ENCODE assay signal across 1 cellular context in the genomic region with DNA sequence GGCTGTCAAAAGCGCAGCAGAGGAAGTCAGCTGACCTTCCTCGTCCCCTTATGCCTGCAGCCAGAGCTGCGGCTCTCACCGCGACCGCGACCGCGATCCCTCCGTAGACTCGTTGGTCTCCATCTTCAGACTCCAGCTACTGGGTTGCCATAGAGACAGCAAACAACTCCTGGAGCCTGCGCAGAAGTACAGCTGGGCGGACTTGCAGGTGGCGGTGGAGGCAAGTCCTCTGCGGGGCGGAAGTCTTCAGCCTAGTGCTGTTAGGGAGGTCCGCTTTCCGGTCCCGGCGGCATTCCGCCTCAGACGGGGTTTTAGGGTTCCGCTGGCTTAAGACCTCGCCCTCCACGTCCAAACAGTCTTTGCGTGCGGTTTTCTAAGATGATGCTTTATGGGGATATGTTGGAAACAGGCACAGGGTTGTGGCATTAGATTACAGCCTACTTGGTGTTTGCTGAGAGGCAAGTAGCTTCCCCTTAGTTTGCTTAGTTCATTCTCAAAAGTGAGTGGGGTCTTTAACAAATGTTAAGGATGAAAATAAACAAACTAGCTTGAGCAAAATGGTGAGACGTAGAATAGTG.
TF ChIP-seq lines count a peak whose summit lies in the region.

A gene with protein sequence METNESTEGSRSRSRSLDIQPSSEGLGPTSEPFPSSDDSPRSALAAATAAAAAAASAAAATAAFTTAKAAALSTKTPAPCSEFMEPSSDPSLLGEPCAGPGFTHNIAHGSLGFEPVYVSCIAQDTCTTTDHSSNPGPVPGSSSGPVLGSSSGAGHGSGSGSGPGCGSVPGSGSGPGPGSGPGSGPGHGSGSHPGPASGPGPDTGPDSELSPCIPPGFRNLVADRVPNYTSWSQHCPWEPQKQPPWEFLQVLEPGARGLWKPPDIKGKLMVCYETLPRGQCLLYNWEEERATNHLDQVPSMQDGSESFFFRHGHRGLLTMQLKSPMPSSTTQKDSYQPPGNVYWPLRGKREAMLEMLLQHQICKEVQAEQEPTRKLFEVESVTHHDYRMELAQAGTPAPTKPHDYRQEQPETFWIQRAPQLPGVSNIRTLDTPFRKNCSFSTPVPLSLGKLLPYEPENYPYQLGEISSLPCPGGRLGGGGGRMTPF (minus strand): TSS at position 238 of the 578 bp plus-strand sequence. CDS start 115 bp downstream, at position 123.

TF ChIP-seq in K562, 482 proteins besides CTCF, POLR2A, EP300 and RAD21 (continued from another document):
- TF ChIP-seq HMBOX1 (IDR thresholded peaks at IDR 0.05) (no peak), ZBTB26 (CRISPR knock-in tag; IDR thresholded peaks at IDR 0.05) (no peak), SIN3A (IDR thresholded peaks at IDR 0.05; ENCODE audit: borderline replicate concordance in 2 of 2, control insufficient read depth in 1 of 2, low read depth in 2 of 2, low read length in 2 of 2) (peak; percentile 30 to 60; a peak in 2 of 4 replicates), SAFB2 (IDR thresholded peaks at IDR 0.05; ENCODE audit: borderline replicate concordance, low read depth, low read length, severe bottlenecking) (no peak), KAT7 (CRISPR knock-in tag; IDR thresholded peaks at IDR 0.05; ENCODE audit: borderline replicate concordance) (no peak), HIVEP1 (CRISPR knock-in tag; IDR thresholded peaks at IDR 0.05) (no peak), CCAR2 (IDR thresholded peaks at IDR 0.05; ENCODE audit: low read depth, low read length) (no peak), GATAD2B (IDR thresholded peaks at IDR 0.05; ENCODE audit: borderline replicate concordance) (no peak), ZNF584 (CRISPR knock-in tag; IDR thresholded peaks at IDR 0.05; ENCODE audit: low read depth) (no peak), HCFC1 (IDR thresholded peaks at IDR 0.05; ENCODE audit: low read depth, low read length) (peak; percentile 89), ETS1 (conservative IDR thresholded peaks at IDR 0.05; ENCODE audit: control insufficient read depth, low read depth, low read length) (peak; percentile 84; the same call in 1 of the 2 replicates), ZNF134 (CRISPR knock-in tag; conservative IDR thresholded peaks at IDR 0.05) (no peak), TSC22D4 (tag; IDR thresholded peaks at IDR 0.05) (no peak), SRSF1 (IDR thresholded peaks at IDR 0.05; ENCODE audit: low read depth, low read length) (no peak), ZNF12 (CRISPR knock-in tag; IDR thresholded peaks at IDR 0.05) (no peak), ZBTB49 (CRISPR knock-in tag; IDR thresholded peaks at IDR 0.05; ENCODE audit: borderline replicate concordance) (no peak)
- TF ChIP-seq, protein P1, sequence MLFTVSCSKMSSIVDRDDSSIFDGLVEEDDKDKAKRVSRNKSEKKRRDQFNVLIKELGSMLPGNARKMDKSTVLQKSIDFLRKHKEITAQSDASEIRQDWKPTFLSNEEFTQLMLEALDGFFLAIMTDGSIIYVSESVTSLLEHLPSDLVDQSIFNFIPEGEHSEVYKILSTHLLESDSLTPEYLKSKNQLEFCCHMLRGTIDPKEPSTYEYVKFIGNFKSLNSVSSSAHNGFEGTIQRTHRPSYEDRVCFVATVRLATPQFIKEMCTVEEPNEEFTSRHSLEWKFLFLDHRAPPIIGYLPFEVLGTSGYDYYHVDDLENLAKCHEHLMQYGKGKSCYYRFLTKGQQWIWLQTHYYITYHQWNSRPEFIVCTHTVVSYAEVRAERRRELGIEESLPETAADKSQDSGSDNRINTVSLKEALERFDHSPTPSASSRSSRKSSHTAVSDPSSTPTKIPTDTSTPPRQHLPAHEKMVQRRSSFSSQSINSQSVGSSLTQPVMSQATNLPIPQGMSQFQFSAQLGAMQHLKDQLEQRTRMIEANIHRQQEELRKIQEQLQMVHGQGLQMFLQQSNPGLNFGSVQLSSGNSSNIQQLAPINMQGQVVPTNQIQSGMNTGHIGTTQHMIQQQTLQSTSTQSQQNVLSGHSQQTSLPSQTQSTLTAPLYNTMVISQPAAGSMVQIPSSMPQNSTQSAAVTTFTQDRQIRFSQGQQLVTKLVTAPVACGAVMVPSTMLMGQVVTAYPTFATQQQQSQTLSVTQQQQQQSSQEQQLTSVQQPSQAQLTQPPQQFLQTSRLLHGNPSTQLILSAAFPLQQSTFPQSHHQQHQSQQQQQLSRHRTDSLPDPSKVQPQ (CRISPR knock-in tag; IDR thresholded peaks at IDR 0.05; ENCODE audit: borderline replicate concordance), result no peak
- TF ChIP-seq, protein P2, sequence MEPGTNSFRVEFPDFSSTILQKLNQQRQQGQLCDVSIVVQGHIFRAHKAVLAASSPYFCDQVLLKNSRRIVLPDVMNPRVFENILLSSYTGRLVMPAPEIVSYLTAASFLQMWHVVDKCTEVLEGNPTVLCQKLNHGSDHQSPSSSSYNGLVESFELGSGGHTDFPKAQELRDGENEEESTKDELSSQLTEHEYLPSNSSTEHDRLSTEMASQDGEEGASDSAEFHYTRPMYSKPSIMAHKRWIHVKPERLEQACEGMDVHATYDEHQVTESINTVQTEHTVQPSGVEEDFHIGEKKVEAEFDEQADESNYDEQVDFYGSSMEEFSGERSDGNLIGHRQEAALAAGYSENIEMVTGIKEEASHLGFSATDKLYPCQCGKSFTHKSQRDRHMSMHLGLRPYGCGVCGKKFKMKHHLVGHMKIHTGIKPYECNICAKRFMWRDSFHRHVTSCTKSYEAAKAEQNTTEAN (CRISPR knock-in tag; IDR thresholded peaks at IDR 0.05), result no peak
TF ChIP-seq in K562: peak in this region for 55.
